Comparison of ENCODE assay signal across 11 cellular contexts in genomic region chrX:397575-397974, GRCh38. TPM values are rescaled to one million over a fixed set of nuclear protein-coding genes. Genes with fewer than 3 reads are reported as not detected.
DNase-seq lines count a peak whose midpoint lies in the region; ATAC-seq and TF ChIP-seq lines count a peak whose summit lies in the region.
"Had no signal": no experiment of that assay in that cellular context is flagged by ENCODE, and none has a peak within 500 bp of the region (broad histone marks: within the 10 kb centered on the region; RNA-seq: fewer than 3 reads in every experiment).

No MANE protein-coding gene starts in this region.

- peak overlapping the region; percentile 71 for H3K27ac ChIP-seq in left ventricle myocardium inferior (replicated peaks)
- H3K27ac ChIP-seq: Peyer's patch had no signal

- H3K27me3 Mint-ChIP-seq in T-helper 17 cell: no peaks in the 10 kb centered on the region
- H3K27me3 Mint-ChIP-seq: stimulated activated naive CD8-positive, alpha-beta T cell treated with anti-CD3 and anti-CD28 coated beads, Interleukin-15, Interleukin-2, amounts not matched to agents 100 ng/mL and 50 ng/mL, for 24 hours had no signal

- H3K27me3 ChIP-seq in left ventricle myocardium inferior (ENCODE audit: low read depth): no peaks in the 10 kb centered on the region
- H3K27me3 ChIP-seq: Peyer's patch had no signal

- H3K36me3 ChIP-seq in left ventricle myocardium inferior: no peaks in the 10 kb centered on the region
- H3K36me3 ChIP-seq: Peyer's patch had no signal

- no peaks in the 10 kb centered on the region for H3K36me3 Mint-ChIP-seq in T-helper 17 cell (ENCODE audit: low read depth)

- no peak for ATAC-seq in T-helper 17 cell

- no peak for TF ChIP-seq CTCF in left ventricle myocardium inferior (IDR thresholded peaks at IDR 0.05; ENCODE audit: borderline replicate concordance)

- peak; percentile 30 for DNase-seq in GM03348 (ENCODE audit: low spot score)
- DNase-seq in astrocyte of the hippocampus (ENCODE audit: low read depth, low spot score): peak; percentile 54
- DNase-seq in left ventricle myocardium inferior: peak; percentile 38
- peak; percentile 75 for DNase-seq in pulmonary artery endothelial cell (ENCODE audit: low read depth, low spot score)
- no peak for DNase-seq in NCI-H1417 treated with DMSO at 0.1 percent for 48 hours (lab: John Stamatoyannopoulos, UW)
- no peak for DNase-seq in kidney tubule cell (ENCODE audit: low spot score)
- no peak for DNase-seq in T-helper 17 cell
- no peak for DNase-seq in SHP77 treated with DMSO at 0.1 percent for 48 hours (lab: John Stamatoyannopoulos, UW)
- DNase-seq: NCI-H187, Peyer's patch had no signal

- no peak overlapping the region for H3K27ac Mint-ChIP-seq in T-helper 17 cell
- H3K27ac Mint-ChIP-seq: stimulated activated naive CD8-positive, alpha-beta T cell treated with anti-CD3 and anti-CD28 coated beads, Interleukin-15, Interleukin-2, amounts not matched to agents 100 ng/mL and 50 ng/mL, for 24 hours had no signal

- peaks cover 9% of the 10 kb centered on the region for H3K4me1 ChIP-seq in left ventricle myocardium inferior
- H3K4me1 ChIP-seq: Peyer's patch had no signal

- H3K9me3 ChIP-seq in left ventricle myocardium inferior (replicated peaks) (no peaks in the 10 kb centered on the region), T-helper 17 cell (ENCODE audit: control insufficient read depth, low read length, poor library complexity, severe bottlenecking) (no peaks in the 10 kb centered on the region)
- H3K9me3 ChIP-seq: Peyer's patch had no signal

- peaks cover 2% of the 10 kb centered on the region for H3K4me1 Mint-ChIP-seq in T-helper 17 cell

- H3K4me3 ChIP-seq in left ventricle myocardium inferior: peak overlapping the region; percentile 46
- H3K4me3 ChIP-seq: Peyer's patch had no signal

- H3K4me3 Mint-ChIP-seq in T-helper 17 cell: no peak overlapping the region
- H3K4me3 Mint-ChIP-seq: stimulated activated naive CD8-positive, alpha-beta T cell treated with anti-CD3 and anti-CD28 coated beads, Interleukin-15, Interleukin-2, amounts not matched to agents 100 ng/mL and 50 ng/mL, for 24 hours had no signal

- intact Hi-C loops in left ventricle myocardium inferior (cut with micrococcal nuclease): no loop called here

RNA-seq across cellular contexts. Expression of gene PPP2R3B, which starts 10.9 kb away (rescaled TPM):
- total RNA-seq in left ventricle myocardium inferior: 170 TPM
- total RNA-seq in pulmonary artery endothelial cell: 18.7 and 22.4 TPM in 2 replicates
- 10 to 100 TPM; 18.5 to 19.1 TPM for total RNA-seq in T-helper 17 cell

Comparison
In these comparisons a context has a peak if more than half of its experiments do, and no peak if none do; other contexts are left out.
1. DNase-seq: peak in GM03348 (single experiment), astrocyte of the hippocampus (single experiment), left ventricle myocardium inferior (single experiment) and pulmonary artery endothelial cell (single experiment); none in NCI-H1417 treated with DMSO at 0.1 percent for 48 hours (single experiment), kidney tubule cell (single experiment), T-helper 17 cell (0 of 3) and SHP77 treated with DMSO at 0.1 percent for 48 hours (single experiment).